15 cellular contexts compared by ENCODE assay signal in genomic region chr3:178002113-178002512, GRCh38.
A peak's percentile ranks its signal among the peaks of the same experiment; 100 is the strongest.
DNase-seq lines count a peak whose midpoint lies in the region; ATAC-seq and TF ChIP-seq lines count a peak whose summit lies in the region.
"Had no signal": no experiment of that assay in that cellular context is flagged by ENCODE, and none has a peak within 500 bp of the region (broad histone marks: within the 10 kb centered on the region; RNA-seq: fewer than 3 reads in every experiment).

No MANE protein-coding gene starts in this region.

- H3K36me3 ChIP-seq in naive thymus-derived CD4-positive, alpha-beta T cell (ENCODE audit: control insufficient read depth in 2 of 3, insufficient read depth in 3 of 3, low read length in 3 of 3): no peaks in the 10 kb centered on the region
- H3K36me3 ChIP-seq: transverse colon had no signal

- peak overlapping the region; percentile 0 for H3K4me3 ChIP-seq in naive thymus-derived CD4-positive, alpha-beta T cell (ENCODE audit: low read length)
- H3K4me3 ChIP-seq: A549, transverse colon had no signal

- H3K4me3 Mint-ChIP-seq in T-helper 2 cell treated with Interferon-gamma antibody and Interleukin-4, amounts not matched to agents 5 μg/mL and 100 μg/mL, for 36 hours: peak overlapping the region; percentile 18
- peak overlapping the region; percentile 58 to 83 (median 72) for H3K4me3 Mint-ChIP-seq in naive thymus-derived CD4-positive, alpha-beta T cell
- H3K4me3 Mint-ChIP-seq in mesothelial cell of epicardium: no peak overlapping the region

- peak overlapping the region; percentile 86 for H3K27ac Mint-ChIP-seq in T-helper 2 cell treated with Interferon-gamma antibody and Interleukin-4, amounts not matched to agents 5 μg/mL and 100 μg/mL, for 36 hours
- H3K27ac Mint-ChIP-seq in naive thymus-derived CD4-positive, alpha-beta T cell: peak overlapping the region; percentile 81 to 95 (median 84)
- no peak overlapping the region for H3K27ac Mint-ChIP-seq in mesothelial cell of epicardium

- H3K27me3 Mint-ChIP-seq in T-helper 2 cell treated with Interferon-gamma antibody and Interleukin-4, amounts not matched to agents 5 μg/mL and 100 μg/mL, for 36 hours (ENCODE audit: low read depth): no peaks in the 10 kb centered on the region
- no peaks in the 10 kb centered on the region for H3K27me3 Mint-ChIP-seq in naive thymus-derived CD4-positive, alpha-beta T cell
- H3K27me3 Mint-ChIP-seq in mesothelial cell of epicardium (ENCODE audit: low read depth): no peaks in the 10 kb centered on the region

- H3K27me3 ChIP-seq in naive thymus-derived CD4-positive, alpha-beta T cell (ENCODE audit: control insufficient read depth in 2 of 2, insufficient read depth in 2 of 2, low read length in 2 of 2): no peaks in the 10 kb centered on the region
- H3K27me3 ChIP-seq: foreskin keratinocyte, transverse colon had no signal

- DNase-seq in T-helper 2 cell treated with Interferon-gamma antibody and Interleukin-4, amounts not matched to agents 5 μg/mL and 100 μg/mL, for 36 hours (ENCODE audit: low spot score): no peak
- DNase-seq in T-helper 2 cell (no peak), NCI-H82 treated with DMSO at 0.1 percent for 48 hours (lab: John Stamatoyannopoulos, UW; ENCODE audit: unreplicated experiment) (peak; percentile 87), mesothelial cell of epicardium (ENCODE audit: low spot score in 2 of 2, unreplicated experiment in 2 of 2) (no peak), putamen (ENCODE audit: low spot score) (no peak)
- DNase-seq in naive thymus-derived CD4-positive, alpha-beta T cell: no peak
- DNase-seq in activated effector memory CD4-positive, alpha-beta T cell treated with Interleukin-2 at 50 U/mL for 16 hours: no peak
- DNase-seq: effector CD8-positive, alpha-beta T cell; foreskin keratinocyte; mesendoderm; SHP77 treated with DMSO at 0.1 percent for 48 hours; transverse colon had no signal

- CTCF ChIA-PET in naive thymus-derived CD4-positive, alpha-beta T cell (lab: Charles Lee): interaction anchor here (0.6 to 1.4 kb wide), 4 partner anchors 82 to 951 kb away, joined by 3 to 4 read pairs (median 4); no protein-coding TSS in a partner anchor

- peaks cover 12 to 44% of the 10 kb centered on the region in 2 donors for H3K4me1 ChIP-seq in naive thymus-derived CD4-positive, alpha-beta T cell (ENCODE audit: control insufficient read depth in 2 of 2, insufficient read depth in 2 of 2, low read length in 2 of 2)
- H3K4me1 ChIP-seq: A549, foreskin keratinocyte, transverse colon had no signal

- intact Hi-C loops in naive thymus-derived CD4-positive, alpha-beta T cell (cut with micrococcal nuclease): loop anchor here (1.0 to 10.0 kb wide), 4 partner anchors 60 to 807 kb away; partner anchors contain the start of gene TBL1XR1 (in 2 of the 2)

- H3K9me3 ChIP-seq in naive thymus-derived CD4-positive, alpha-beta T cell (ENCODE audit: control insufficient read depth in 2 of 3, low read length in 3 of 3): peaks cover 0 to 10% (median 0%) of the 10 kb centered on the region in 3 experiments
- H3K9me3 ChIP-seq: A549 had no signal

- peak; percentile 17 for ATAC-seq in HG02642 (IDR thresholded peaks at IDR 0.05; ENCODE audit: poor library complexity, unreplicated experiment)
- no peak for ATAC-seq in naive thymus-derived CD4-positive, alpha-beta T cell
- ATAC-seq: A549, foreskin keratinocyte had no signal

- no peak for TF ChIP-seq CTCF in mesothelial cell of epicardium (IDR thresholded peaks at IDR 0.05; ENCODE audit: unreplicated experiment)

- POLR2A ChIA-PET in naive thymus-derived CD4-positive, alpha-beta T cell (lab: Charles Lee): interaction anchor here (1.2 kb wide), 1 partner anchor 9 kb away, joined by 3 read pairs; no protein-coding TSS in a partner anchor

- peaks cover 39% of the 10 kb centered on the region for H3K4me1 Mint-ChIP-seq in T-helper 2 cell treated with Interferon-gamma antibody and Interleukin-4, amounts not matched to agents 5 μg/mL and 100 μg/mL, for 36 hours (ENCODE audit: low read depth)
- peaks cover 45 to 73% (median 65%) of the 10 kb centered on the region in 7 donors for H3K4me1 Mint-ChIP-seq in naive thymus-derived CD4-positive, alpha-beta T cell
- H3K4me1 Mint-ChIP-seq in mesothelial cell of epicardium: no peaks in the 10 kb centered on the region

- peak overlapping the region; percentile 55 for H3K27ac ChIP-seq in naive thymus-derived CD4-positive, alpha-beta T cell (ENCODE audit: low read depth, low read length)
- H3K27ac ChIP-seq: A549, foreskin keratinocyte, transverse colon had no signal

- H3K9me3 Mint-ChIP-seq in T-helper 2 cell treated with Interferon-gamma antibody and Interleukin-4, amounts not matched to agents 5 μg/mL and 100 μg/mL, for 36 hours: peaks cover 27% of the 10 kb centered on the region
- peaks cover 6 to 31% (median 20%) of the 10 kb centered on the region in 11 donors for H3K9me3 Mint-ChIP-seq in naive thymus-derived CD4-positive, alpha-beta T cell
- peaks cover 18% of the 10 kb centered on the region for H3K9me3 Mint-ChIP-seq in mesothelial cell of epicardium

- H3K36me3 Mint-ChIP-seq in T-helper 2 cell treated with Interferon-gamma antibody and Interleukin-4, amounts not matched to agents 5 μg/mL and 100 μg/mL, for 36 hours (ENCODE audit: low read depth): peaks cover 30% of the 10 kb centered on the region
- H3K36me3 Mint-ChIP-seq in naive thymus-derived CD4-positive, alpha-beta T cell: peaks cover 9 to 41% (median 21%) of the 10 kb centered on the region in 5 donors
- peaks cover 4% of the 10 kb centered on the region for H3K36me3 Mint-ChIP-seq in mesothelial cell of epicardium
- H3K36me3 Mint-ChIP-seq: IgD-negative memory B cell had no signal
